In genomic region chr12:62709321-62709720, GRCh38 we compare ENCODE assay signal across 17 cellular contexts.
"Had no signal": no experiment of that assay in that cellular context is flagged by ENCODE, and none has a peak within 500 bp of the region (broad histone marks: within the 10 kb centered on the region; RNA-seq: fewer than 3 reads in every experiment).

No MANE protein-coding gene starts in this region.

- H3K4me1 Mint-ChIP-seq: activated B cell treated with CpG ODN at 0.5 μM for 24 hours; activated CD8-positive, alpha-beta memory T cell treated with anti-CD3 and anti-CD28 coated beads, Interleukin-2, amount 10 ng/mL, durations not matched to agents 7 days and 5 days; central memory CD8-positive, alpha-beta T cell had no signal

- H3K27ac Mint-ChIP-seq: activated B cell treated with CpG ODN at 0.5 μM for 24 hours; activated CD4-positive, alpha-beta memory T cell treated with anti-CD3 and anti-CD28 coated beads for 36 hours; activated CD8-positive, alpha-beta memory T cell treated with anti-CD3 and anti-CD28 coated beads, Interleukin-2, amount 10 ng/mL, durations not matched to agents 7 days and 5 days; activated naive CD4-positive, alpha-beta T cell treated with anti-CD3 and anti-CD28 coated beads for 36 hours; progenitor cell of endocrine pancreas had no signal

- H3K4me3 ChIP-seq: coronary artery, lower lobe of right lung, skin epidermis, tibial nerve had no signal

- H3K27ac ChIP-seq: coronary artery, lower lobe of right lung, skin epidermis, tibial nerve had no signal

- DNase-seq: activated B cell treated with CpG ODN at 0.5 μM for 24 hours; activated CD4-positive, alpha-beta memory T cell treated with anti-CD3 and anti-CD28 coated beads for 36 hours; activated CD4-positive, alpha-beta T cell treated with anti-CD3 and anti-CD28 coated beads for 4 hours; activated CD8-positive, alpha-beta memory T cell treated with anti-CD3 and anti-CD28 coated beads, Interleukin-2, amount 10 ng/mL, durations not matched to agents 7 days and 5 days; activated naive CD4-positive, alpha-beta T cell treated with anti-CD3 and anti-CD28 coated beads for 36 hours; anterior cingulate cortex; hippocampal formation; islet precursor cell; left colon; lower lobe of right lung; stimulated activated naive CD8-positive, alpha-beta T cell treated with anti-CD3 and anti-CD28 coated beads, Interleukin-15, Interleukin-2, amounts not matched to agents 100 U/mL and 50 U/mL, for 24 hours had no signal

- H3K36me3 Mint-ChIP-seq: activated CD4-positive, alpha-beta memory T cell treated with anti-CD3 and anti-CD28 coated beads for 36 hours; activated CD8-positive, alpha-beta memory T cell treated with anti-CD3 and anti-CD28 coated beads, Interleukin-2, amount 10 ng/mL, durations not matched to agents 7 days and 5 days; natural killer cell treated with Interleukin-12 subunit alpha and Interleukin-12 subunit beta and Interleukin-15 and Interleukin-18, amount 100 ng/mL, for 72 hours had no signal

- H3K27me3 Mint-ChIP-seq: activated B cell treated with CpG ODN at 0.5 μM for 24 hours; activated CD4-positive, alpha-beta memory T cell treated with anti-CD3 and anti-CD28 coated beads for 36 hours; central memory CD8-positive, alpha-beta T cell; progenitor cell of endocrine pancreas had no signal

- H3K27me3 ChIP-seq: tibial nerve had no signal

- H3K36me3 ChIP-seq: lower lobe of right lung, tibial nerve had no signal

- H3K9me3 Mint-ChIP-seq: activated B cell treated with CpG ODN at 0.5 μM for 24 hours; activated CD4-positive, alpha-beta memory T cell treated with anti-CD3 and anti-CD28 coated beads for 36 hours; activated naive CD4-positive, alpha-beta T cell treated with anti-CD3 and anti-CD28 coated beads for 36 hours; central memory CD8-positive, alpha-beta T cell; natural killer cell treated with Interleukin-12 subunit alpha and Interleukin-12 subunit beta and Interleukin-15 and Interleukin-18, amount 100 ng/mL, for 72 hours had no signal

- H3K9me3 ChIP-seq: lower lobe of right lung, tibial nerve had no signal

- H3K4me3 Mint-ChIP-seq: activated B cell treated with CpG ODN at 0.5 μM for 24 hours; activated CD4-positive, alpha-beta memory T cell treated with anti-CD3 and anti-CD28 coated beads for 36 hours; activated CD8-positive, alpha-beta memory T cell treated with anti-CD3 and anti-CD28 coated beads, Interleukin-2, amount 10 ng/mL, durations not matched to agents 7 days and 5 days; activated naive CD4-positive, alpha-beta T cell treated with anti-CD3 and anti-CD28 coated beads for 36 hours; central memory CD8-positive, alpha-beta T cell; natural killer cell treated with Interleukin-12 subunit alpha and Interleukin-12 subunit beta and Interleukin-15 and Interleukin-18, amount 100 ng/mL, for 72 hours had no signal
